ENCODE assay signal across 8 cellular contexts in the genomic region with DNA sequence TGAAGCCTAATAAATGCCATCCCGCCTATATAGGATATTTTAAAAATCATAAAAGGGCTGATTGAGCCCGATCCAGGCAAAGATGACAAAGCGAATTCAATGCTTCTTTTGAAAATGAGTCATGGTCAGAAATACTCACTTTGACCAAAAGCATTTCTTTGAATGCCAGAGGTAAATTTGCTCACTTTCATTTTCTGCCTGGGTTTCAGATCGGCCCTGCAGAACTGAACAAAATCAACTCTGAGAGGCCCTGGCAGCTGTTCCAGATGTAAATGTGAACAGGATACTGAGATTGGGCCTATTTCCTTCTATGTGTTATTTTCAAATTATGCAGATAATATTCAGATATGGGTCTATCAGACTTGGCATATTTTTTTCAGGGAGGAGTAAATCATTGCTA.
DNase-seq lines count a peak whose midpoint lies in the region; ATAC-seq and TF ChIP-seq lines count a peak whose summit lies in the region.

No MANE protein-coding gene starts in this region.

- H3K36me3 ChIP-seq in upper lobe of right lung, result no peaks in the 10 kb centered on the region

- H3K4me3 ChIP-seq in GM12864 (ENCODE audit: low read depth, low read length) (no peak overlapping the region), upper lobe of right lung (no peak overlapping the region)

- H3K27me3 ChIP-seq in upper lobe of right lung, result no peaks in the 10 kb centered on the region

- intact Hi-C loops in upper lobe of right lung (cut with DNase I), result no loop called here

- TF ChIP-seq CTCF in GM12864 (IDR thresholded peaks at IDR 0.05; ENCODE audit: low read depth, low read length, missing control alignments) (no peak), upper lobe of right lung (IDR thresholded peaks at IDR 0.05) (no peak)

- peaks cover 7% of the 10 kb centered on the region for H3K4me1 ChIP-seq in upper lobe of right lung

- ATAC-seq in GM21526 (IDR thresholded peaks at IDR 0.05; ENCODE audit: low FRiP score, unreplicated experiment) (peak; percentile 99), upper lobe of right lung (no peak)

- DNase-seq in GM12864 (ENCODE audit: low read depth) (peak; percentile 46), HPDE6-E6E7 (ENCODE audit: extremely low spot score) (peak; percentile 61), epithelial cell of prostate (ENCODE audit: low read depth, low spot score) (no peak), upper lobe of right lung (no peak), Ammon's horn (ENCODE audit: low spot score) (no peak), NCI-H1417 (lab: John Stamatoyannopoulos, UW) (no peak), DMS153 treated with DMSO at 0.1 percent for 48 hours (lab: John Stamatoyannopoulos, UW; ENCODE audit: unreplicated experiment) (no peak)

- no peaks in the 10 kb centered on the region for H3K9me3 ChIP-seq in upper lobe of right lung

- peak overlapping the region; percentile 17 for H3K27ac ChIP-seq in epithelial cell of prostate
- H3K27ac ChIP-seq in upper lobe of right lung, result peak overlapping the region; percentile 33

Comparison
In these comparisons a context has a peak if more than half of its experiments do, and no peak if none do; other contexts are left out.
1. DNase-seq: peak in GM12864 (single experiment) and HPDE6-E6E7 (single experiment); none in epithelial cell of prostate (single experiment), upper lobe of right lung (single experiment), Ammon's horn (single experiment), NCI-H1417 (0 of 3) and DMS153 treated with DMSO at 0.1 percent for 48 hours (single experiment).